8 cellular contexts compared by ENCODE assay signal in genomic region chr1:213989740-213990472, GRCh38. TPM values are rescaled to one million over a fixed set of nuclear protein-coding genes. Genes with fewer than 3 reads are reported as not detected.
A peak's percentile ranks its signal among the peaks of the same experiment; 100 is the strongest.
DNase-seq lines count a peak whose midpoint lies in the region; ATAC-seq and TF ChIP-seq lines count a peak whose summit lies in the region.

No MANE protein-coding gene starts in this region.

- H3K4me1 Mint-ChIP-seq in CD4-positive, alpha-beta memory T cell: peaks cover 18 to 43% (median 31%) of the 10 kb centered on the region in 4 donors

- peak overlapping the region in 6 of 8 donors; percentile 60 to 91 (median 72) for H3K4me3 Mint-ChIP-seq in CD4-positive, alpha-beta memory T cell

- peaks cover 46% of the 10 kb centered on the region for H3K27me3 ChIP-seq in CD4-positive, alpha-beta memory T cell (ENCODE audit: insufficient read depth, low read length)
- H3K27me3 ChIP-seq in ascending aorta (peaks cover 10% of the 10 kb centered on the region), vagina (peaks cover 14% of the 10 kb centered on the region)

- peaks cover 0 to 16% (median 10%) of the 10 kb centered on the region in 8 donors for H3K9me3 Mint-ChIP-seq in CD4-positive, alpha-beta memory T cell

- no peak overlapping the region for H3K4me3 ChIP-seq in CD4-positive, alpha-beta memory T cell (ENCODE audit: low read length in 2 of 2)
- peak overlapping the region; percentile 52 to 68 for H3K4me3 ChIP-seq in ascending aorta
- peak overlapping the region; percentile 65 for H3K4me3 ChIP-seq in mesodermal cell (ENCODE audit: extremely low read depth, insufficient read depth, low read length, poor library complexity, severe bottlenecking)
- H3K4me3 ChIP-seq in vagina: peak overlapping the region in 1 of 2 donors; percentile 53

- DNase-seq in CD4-positive, alpha-beta memory T cell: no peak
- DNase-seq in NCI-H1436 treated with DMSO at 0.1 percent for 48 hours (lab: John Stamatoyannopoulos, UW) (peak; percentile 50), ascending aorta (ENCODE audit: low spot score in 2 of 2) (no peak), vagina (ENCODE audit: extremely low spot score in 2 of 2) (no peak)
- no peak for DNase-seq in stimulated activated CD4-positive, alpha-beta T cell treated with anti-CD3 and anti-CD28 coated beads, Interleukin-12 subunit alpha, Interleukin-12 subunit beta, amount 100 ng/mL, for 4 hours

- peaks cover 44 to 54% of the 10 kb centered on the region in 2 donors for H3K27me3 Mint-ChIP-seq in CD4-positive, alpha-beta memory T cell

- peaks cover 36% of the 10 kb centered on the region for H3K4me1 ChIP-seq in CD4-positive, alpha-beta memory T cell (ENCODE audit: insufficient read depth, low read length)
- H3K4me1 ChIP-seq in ascending aorta (peaks cover 3 to 14% of the 10 kb centered on the region in 2 donors), mesodermal cell (ENCODE audit: control insufficient read depth, insufficient read depth, low read length, poor library complexity, severe bottlenecking) (peaks cover 20% of the 10 kb centered on the region), vagina (peaks cover 34% of the 10 kb centered on the region)

- 0 to 24% methylated on average over 1 to 2 of the region's 5 CpGs for WGBS in mesodermal cell (ENCODE audit: insufficient coverage in 2 of 2), 2 experiments

- no peak overlapping the region for H3K27ac ChIP-seq in CD4-positive, alpha-beta memory T cell (ENCODE audit: low read depth, low read length)
- no peak overlapping the region for H3K27ac ChIP-seq in ascending aorta
- H3K27ac ChIP-seq in mesodermal cell (ENCODE audit: low read depth, low read length, severe bottlenecking): no peak overlapping the region
- H3K27ac ChIP-seq in vagina: no peak overlapping the region

- H3K27ac Mint-ChIP-seq in CD4-positive, alpha-beta memory T cell: peak overlapping the region in 1 of 7 donors; percentile 32

- no peak for TF ChIP-seq CTCF in ascending aorta (IDR thresholded peaks at IDR 0.05)
- TF ChIP-seq CTCF in vagina (IDR thresholded peaks at IDR 0.05): no peak

- no peak for ATAC-seq in GM18498 (IDR thresholded peaks at IDR 0.05; ENCODE audit: unreplicated experiment)
- ATAC-seq in HG03520 (IDR thresholded peaks at IDR 0.05; ENCODE audit: unreplicated experiment): no peak

- POLR2A ChIA-PET in CD4-positive, alpha-beta memory T cell (lab: Charles Lee; ENCODE audit: partially characterized antibody): no interaction called here

- intact Hi-C loops in CD4-positive, alpha-beta memory T cell (cut with micrococcal nuclease): loop anchor here (5.0 to 10.0 kb wide), 4 partner anchors 55 to 318 kb away; no protein-coding TSS in a partner anchor
- intact Hi-C loops in ascending aorta (cut with DNase I): loop anchor here (10.0 kb wide), 1 partner anchor 535 kb away; no protein-coding TSS in a partner anchor
- intact Hi-C loops in vagina (cut with DNase I): no loop called here

- no peak for TF ChIP-seq POLR2A in vagina (IDR thresholded peaks at IDR 0.05)

- peaks cover 5% of the 10 kb centered on the region in 2 donors for H3K36me3 Mint-ChIP-seq in CD4-positive, alpha-beta memory T cell

- H3K9me3 ChIP-seq in CD4-positive, alpha-beta memory T cell (ENCODE audit: control insufficient read depth in 1 of 2, low read length in 2 of 2): no peaks in the 10 kb centered on the region
- H3K9me3 ChIP-seq in ascending aorta: no peaks in the 10 kb centered on the region
- no peaks in the 10 kb centered on the region for H3K9me3 ChIP-seq in mesodermal cell (ENCODE audit: control insufficient read depth, low read length)
- no peaks in the 10 kb centered on the region for H3K9me3 ChIP-seq in vagina

- CTCF ChIA-PET in CD4-positive, alpha-beta memory T cell (lab: Charles Lee; ENCODE audit: partially characterized antibody): interaction anchor here (1.0 kb wide), 1 partner anchor 343 kb away, joined by 3 read pairs; no protein-coding TSS in a partner anchor

- H3K36me3 ChIP-seq in CD4-positive, alpha-beta memory T cell (ENCODE audit: insufficient read depth, low read length): no peaks in the 10 kb centered on the region
- H3K36me3 ChIP-seq in ascending aorta: no peaks in the 10 kb centered on the region
- no peaks in the 10 kb centered on the region for H3K36me3 ChIP-seq in mesodermal cell (ENCODE audit: control insufficient read depth, insufficient read depth, low read length)
- H3K36me3 ChIP-seq in vagina: no peaks in the 10 kb centered on the region

RNA-seq across cellular contexts. Expression of gene PROX1, which starts 2.1 kb away (rescaled TPM):
- total RNA-seq in CD4-positive, alpha-beta memory T cell: not detected
- polyA plus RNA-seq in CD4-positive, alpha-beta memory T cell: not detected
- total RNA-seq in ascending aorta (0.32 TPM), vagina (4.7 TPM)
- polyA plus RNA-seq in mesodermal cell (2013, experiment 1 of 2): 4.0 TPM
- 5.0 TPM for polyA plus RNA-seq in mesodermal cell (2013, experiment 2 of 2)

Comparison
In these comparisons a context has a peak if more than half of its experiments do, and no peak if none do; other contexts are left out.
1. H3K4me3 ChIP-seq: peak in ascending aorta (2 of 2) and mesodermal cell (single experiment); none in CD4-positive, alpha-beta memory T cell (0 of 2).